10 cellular contexts compared by ENCODE assay signal in genomic region chr11:210803-211180, GRCh38. TPM values are rescaled to one million over a fixed set of nuclear protein-coding genes. Genes with fewer than 3 reads are reported as not detected.
A peak's percentile ranks its signal among the peaks of the same experiment; 100 is the strongest.
DNase-seq lines count a peak whose midpoint lies in the region; ATAC-seq, FAIRE-seq and TF ChIP-seq lines count a peak whose summit lies in the region.
"Had no signal": no experiment of that assay in that cellular context is flagged by ENCODE, and none has a peak within 500 bp of the region (broad histone marks: within the 10 kb centered on the region; RNA-seq: fewer than 3 reads in every experiment).

No MANE protein-coding gene starts in this region.

- H3K4me3 Mint-ChIP-seq in immature natural killer cell, result peak overlapping the region in 3 of 5 donors; percentile 23 to 63 (median 48)

- H3K4me3 ChIP-seq in A549 (no peak overlapping the region), OCI-LY7 (ENCODE audit: low read depth, low read length, poor library complexity, severe bottlenecking) (no peak overlapping the region)

- H3K4me1 ChIP-seq in A549 (peaks cover 22% of the 10 kb centered on the region), OCI-LY7 (ENCODE audit: insufficient read depth, low read length, poor library complexity, severe bottlenecking) (peaks cover 21% of the 10 kb centered on the region)

- H3K9me3 ChIP-seq in A549 (no peaks in the 10 kb centered on the region), OCI-LY7 (ENCODE audit: low read length) (no peaks in the 10 kb centered on the region)

- no peaks in the 10 kb centered on the region for H3K9me2 ChIP-seq in OCI-LY7 (ENCODE audit: insufficient read depth, low read length)

- FAIRE-seq in A549 (lab: Jason Lieb, UNC), result no peak

- H4K20me1 ChIP-seq in OCI-LY7 (ENCODE audit: insufficient read depth, low read length), result no peaks in the 10 kb centered on the region

- no peak for TF ChIP-seq POLR2A in A549 (IDR thresholded peaks at IDR 0.05; ENCODE audit: low read length)

- BruUV-seq in OCI-LY7 (replicated peaks; lab: Mats Ljungman, UMichigan), result no TSS peak

- CTCF ChIA-PET in A549 (lab: Yijun Ruan, JAX), result interaction anchor here (1.1 to 1.4 kb wide), 2 partner anchors 18 to 48 kb away, joined by 3 read pairs; no protein-coding TSS in a partner anchor
- CTCF ChIA-PET in OCI-LY7 (lab: Charles Lee; ENCODE audit: unreplicated experiment), result no interaction called here

- peaks cover 22 to 37% of the 10 kb centered on the region in 2 donors for H3K4me1 Mint-ChIP-seq in immature natural killer cell

- H3K27me3 Mint-ChIP-seq in immature natural killer cell (ENCODE audit: low read depth in 3 of 3), result peaks cover 17 to 29% (median 20%) of the 10 kb centered on the region in 3 donors

- TF ChIP-seq RAD21 in A549 (conservative IDR thresholded peaks at IDR 0.05 in 1 of 2, IDR thresholded peaks at IDR 0.05 in 1 of 2), result no peak

- H3K27ac ChIP-seq in A549, result peak overlapping the region in 1 of 2 experiments; percentile 94; a peak in 3 of 6 replicates
- no peak overlapping the region for H3K27ac ChIP-seq in OCI-LY7 (ENCODE audit: low read depth, low read length, poor library complexity, severe bottlenecking)
- H3K27ac ChIP-seq in substantia nigra (ENCODE audit: low read depth, low read length, poor library complexity, severe bottlenecking), result no peak overlapping the region

- H3K36me3 ChIP-seq in OCI-LY7 (ENCODE audit: insufficient read depth, low read length), result peaks cover 64% of the 10 kb centered on the region

- POLR2A ChIA-PET in A549 (lab: Yijun Ruan, JAX) (no interaction called here), OCI-LY7 (lab: Charles Lee) (no interaction called here)

- TF ChIP-seq EP300 in A549 (IDR thresholded peaks at IDR 0.05), result no peak

- H3K36me3 Mint-ChIP-seq in immature natural killer cell, result peaks cover 3 to 17% (median 7%) of the 10 kb centered on the region in 3 donors

- no peaks in the 10 kb centered on the region for H3K9me3 Mint-ChIP-seq in immature natural killer cell

- intact Hi-C loops in OCI-LY7 (cut with micrococcal nuclease; ENCODE audit: unreplicated experiment), result no loop called here

- peak overlapping the region; percentile 96 for H3K4me2 ChIP-seq in A549
- H3K4me2 ChIP-seq in OCI-LY7 (ENCODE audit: low read length), result peak overlapping the region; percentile 90; the same call in 1 of the 2 replicates

- TF ChIP-seq CTCF in A549 (IDR thresholded peaks at IDR 0.05) (no peak), OCI-LY7 (conservative IDR thresholded peaks at IDR 0.05; ENCODE audit: low read length) (no peak)

- no peak overlapping the region for H2AFZ ChIP-seq in OCI-LY7 (ENCODE audit: low read length)

- whole genome bisulfite sequencing in A549 (ENCODE audit: missing lambda C conversion rate), result 93% methylated on average over 4 of the region's 5 CpGs

- H3K79me2 ChIP-seq in OCI-LY7 (ENCODE audit: insufficient read depth, low read depth, low read length), result peaks cover 36% of the 10 kb centered on the region

- DNase-seq in A549 (ENCODE audit: low read depth in 1 of 2, low spot score in 1 of 2), result no peak
- DNase-seq in OCI-LY7 (ENCODE audit: low spot score), result no peak
- no peak for DNase-seq in immature natural killer cell
- no peak for DNase-seq in substantia nigra (lab: John Stamatoyannopoulos, UW)
- DNase-seq in cerebellar cortex (ENCODE audit: low spot score), result no peak
- DNase-seq: activated CD4-positive, CD25-positive, alpha-beta regulatory T cell; DMS 273 treated with DMSO at 0.1 percent for 48 hours; NCI-H446 treated with DMSO at 0.1 percent for 48 hours; retina had no signal

- H3K27ac Mint-ChIP-seq in immature natural killer cell, result peak overlapping the region in 4 of 6 donors; percentile 40 to 77 (median 68)

- no peak for ATAC-seq in A549
- ATAC-seq in GM21528 (IDR thresholded peaks at IDR 0.05; ENCODE audit: low FRiP score, unreplicated experiment), result no peak

TF ChIP-seq in A549, 52 proteins besides CTCF, POLR2A, EP300 and RAD21:
- TF ChIP-seq RARB (CRISPR knock-in tag; IDR thresholded peaks at IDR 0.05), result no peak
- TF ChIP-seq HES2 (IDR thresholded peaks at IDR 0.05), result no peak
- TF ChIP-seq REST (IDR thresholded peaks at IDR 0.05), result no peak
- TF ChIP-seq KDM1A (IDR thresholded peaks at IDR 0.05; ENCODE audit: low read depth), result no peak
- TF ChIP-seq TP53 (CRISPR knock-in tag; IDR thresholded peaks at IDR 0.05), result no peak
- no peak for TF ChIP-seq MYC (IDR thresholded peaks at IDR 0.05; ENCODE audit: borderline replicate concordance, low read length)
TF ChIP-seq in A549: peak in this region for 0.

RNA-seq across cellular contexts. Expression of gene RIC8A, which starts 3.3 kb away (rescaled TPM):
- polyA plus RNA-seq in A549 (2011; rRNA removed) (82.0 and 119 TPM in 2 replicates), A549 (2017; fragmentation: RNase III; extraction: RNeasy Plus Mini Kit Qiagen cat#74134 plus additional on column Dnase treatment) (101 to 111 TPM (median 108 TPM) in 3 replicates), immature natural killer cell (100 to 1,000 TPM in 2 of 3 donors, 10 to 100 TPM in 1; 91.0 to 132 (median 106) TPM)
- 114 and 132 TPM in 2 replicates for polyA plus RNA-seq in A549 (2012; cell fraction: cytosol; rRNA removed)
- polyA plus RNA-seq in A549 (2012; cell fraction: nucleus; rRNA removed), result 220 TPM in 2 replicates
- polyA minus RNA-seq in A549 (2011; rRNA and poly(A)+ RNA removed), result 195 and 239 TPM in 2 replicates
- total RNA-seq in OCI-LY7 (2014; rRNA removed; shearing (Covaris generic)), result 125 and 136 TPM in 2 replicates
- 92.0 and 97.6 TPM in 2 replicates for total RNA-seq in OCI-LY7 (2022)

RNA-seq across cellular contexts. Expression of gene BET1L, which starts 3.6 kb away (rescaled TPM):
- 44.5 and 54.0 TPM in 2 replicates for polyA plus RNA-seq in A549 (2011; rRNA removed)
- 38.5 and 53.0 TPM in 2 replicates for polyA plus RNA-seq in A549 (2012; cell fraction: cytosol; rRNA removed)
- 43.9 and 46.5 TPM in 2 replicates for polyA plus RNA-seq in A549 (2012; cell fraction: nucleus; rRNA removed)
- polyA plus RNA-seq in A549 (2017; fragmentation: RNase III; extraction: RNeasy Plus Mini Kit Qiagen cat#74134 plus additional on column Dnase treatment), result 26.4 to 28.5 TPM (median 28.3 TPM) in 3 replicates
- polyA minus RNA-seq in A549 (2011; rRNA and poly(A)+ RNA removed), result 52.5 and 55.5 TPM in 2 replicates
- total RNA-seq in OCI-LY7 (2014; rRNA removed; shearing (Covaris generic)), result 12.3 and 16.2 TPM in 2 replicates
- total RNA-seq in OCI-LY7 (2022), result 45.5 and 47.4 TPM in 2 replicates
- polyA plus RNA-seq in immature natural killer cell, result 10 to 100 TPM; 12.1 to 39.5 (median 24.6) TPM

RNA-seq across cellular contexts. Expression of gene SCGB1C1, which starts 17.9 kb away (rescaled TPM):
- polyA plus RNA-seq in A549 (2011; rRNA removed), result not detected in 2 replicates
- polyA plus RNA-seq in A549 (2012; cell fraction: cytosol; rRNA removed), result not detected in 2 replicates
- polyA plus RNA-seq in A549 (2012; cell fraction: nucleus; rRNA removed), result not detected in 2 replicates
- not detected in 3 replicates for polyA plus RNA-seq in A549 (2017; fragmentation: RNase III; extraction: RNeasy Plus Mini Kit Qiagen cat#74134 plus additional on column Dnase treatment)
- not detected in 2 replicates for polyA minus RNA-seq in A549 (2011; rRNA and poly(A)+ RNA removed)
- not detected in 2 replicates for total RNA-seq in OCI-LY7 (2014; rRNA removed; shearing (Covaris generic))
- total RNA-seq in OCI-LY7 (2022), result not detected in 2 replicates
- not detected for polyA plus RNA-seq in immature natural killer cell

RNA-seq across cellular contexts. Expression of gene SIRT3, which starts 25.4 kb away (rescaled TPM):
- polyA plus RNA-seq in A549 (2011; rRNA removed) (18.4 and 22.3 TPM in 2 replicates), A549 (2017; fragmentation: RNase III; extraction: RNeasy Plus Mini Kit Qiagen cat#74134 plus additional on column Dnase treatment) (19.2 to 20.8 TPM (median 20.3 TPM) in 3 replicates), immature natural killer cell (10 to 100 TPM in 1 of 3 donors, 1 to 10 TPM in 2; 6.7 to 11.1 (median 7.4) TPM)
- polyA plus RNA-seq in A549 (2012; cell fraction: cytosol; rRNA removed), result 27.2 and 30.8 TPM in 2 replicates
- 58.0 and 84.3 TPM in 2 replicates for polyA plus RNA-seq in A549 (2012; cell fraction: nucleus; rRNA removed)
- polyA minus RNA-seq in A549 (2011; rRNA and poly(A)+ RNA removed), result 16.9 and 19.8 TPM in 2 replicates
- total RNA-seq in OCI-LY7 (2014; rRNA removed; shearing (Covaris generic)), result 8.5 and 10.3 TPM in 2 replicates
- total RNA-seq in OCI-LY7 (2022), result 18.5 and 21.0 TPM in 2 replicates

RNA-seq across cellular contexts. Expression of gene PSMD13, which starts 26.0 kb away (rescaled TPM):
- 144 and 153 TPM in 2 replicates for polyA plus RNA-seq in A549 (2011; rRNA removed)
- 153 and 180 TPM in 2 replicates for polyA plus RNA-seq in A549 (2012; cell fraction: cytosol; rRNA removed)
- polyA plus RNA-seq in A549 (2012; cell fraction: nucleus; rRNA removed), result 121 and 157 TPM in 2 replicates
- polyA plus RNA-seq in A549 (2017; fragmentation: RNase III; extraction: RNeasy Plus Mini Kit Qiagen cat#74134 plus additional on column Dnase treatment), result 198 to 215 TPM (median 198 TPM) in 3 replicates
- polyA minus RNA-seq in A549 (2011; rRNA and poly(A)+ RNA removed), result 67.3 and 71.2 TPM in 2 replicates
- 146 and 156 TPM in 2 replicates for total RNA-seq in OCI-LY7 (2014; rRNA removed; shearing (Covaris generic))
- total RNA-seq in OCI-LY7 (2022), result 134 and 154 TPM in 2 replicates
- 100 to 1,000 TPM; 257 to 353 (median 345) TPM for polyA plus RNA-seq in immature natural killer cell
